2 cellular contexts compared by ENCODE assay signal in the genomic region with DNA sequence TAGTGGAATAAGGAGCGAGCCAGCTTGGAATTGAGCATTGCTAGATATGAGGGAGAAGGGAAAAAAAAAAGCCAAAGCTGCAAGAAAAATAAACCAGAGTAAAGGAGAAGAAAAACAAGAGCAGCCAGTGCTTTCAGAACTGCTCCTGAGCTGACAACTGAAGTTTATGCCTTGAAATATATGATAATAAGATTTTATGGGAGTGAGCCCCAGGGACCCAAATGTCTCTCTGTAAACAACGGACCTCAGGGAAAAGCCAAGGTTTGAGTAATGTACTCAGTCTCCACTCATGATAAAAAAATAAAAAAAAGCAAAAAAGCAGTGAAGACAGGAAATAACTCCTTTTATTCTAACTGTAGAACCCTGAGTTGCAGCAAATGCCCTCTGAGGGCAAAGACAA.
TF ChIP-seq lines count a peak whose summit lies in the region.

No MANE protein-coding gene starts in this region.

TF ChIP-seq in A549, 52 proteins besides CTCF, POLR2A, EP300 and RAD21 (continued from another document):
- TF ChIP-seq, protein P1, sequence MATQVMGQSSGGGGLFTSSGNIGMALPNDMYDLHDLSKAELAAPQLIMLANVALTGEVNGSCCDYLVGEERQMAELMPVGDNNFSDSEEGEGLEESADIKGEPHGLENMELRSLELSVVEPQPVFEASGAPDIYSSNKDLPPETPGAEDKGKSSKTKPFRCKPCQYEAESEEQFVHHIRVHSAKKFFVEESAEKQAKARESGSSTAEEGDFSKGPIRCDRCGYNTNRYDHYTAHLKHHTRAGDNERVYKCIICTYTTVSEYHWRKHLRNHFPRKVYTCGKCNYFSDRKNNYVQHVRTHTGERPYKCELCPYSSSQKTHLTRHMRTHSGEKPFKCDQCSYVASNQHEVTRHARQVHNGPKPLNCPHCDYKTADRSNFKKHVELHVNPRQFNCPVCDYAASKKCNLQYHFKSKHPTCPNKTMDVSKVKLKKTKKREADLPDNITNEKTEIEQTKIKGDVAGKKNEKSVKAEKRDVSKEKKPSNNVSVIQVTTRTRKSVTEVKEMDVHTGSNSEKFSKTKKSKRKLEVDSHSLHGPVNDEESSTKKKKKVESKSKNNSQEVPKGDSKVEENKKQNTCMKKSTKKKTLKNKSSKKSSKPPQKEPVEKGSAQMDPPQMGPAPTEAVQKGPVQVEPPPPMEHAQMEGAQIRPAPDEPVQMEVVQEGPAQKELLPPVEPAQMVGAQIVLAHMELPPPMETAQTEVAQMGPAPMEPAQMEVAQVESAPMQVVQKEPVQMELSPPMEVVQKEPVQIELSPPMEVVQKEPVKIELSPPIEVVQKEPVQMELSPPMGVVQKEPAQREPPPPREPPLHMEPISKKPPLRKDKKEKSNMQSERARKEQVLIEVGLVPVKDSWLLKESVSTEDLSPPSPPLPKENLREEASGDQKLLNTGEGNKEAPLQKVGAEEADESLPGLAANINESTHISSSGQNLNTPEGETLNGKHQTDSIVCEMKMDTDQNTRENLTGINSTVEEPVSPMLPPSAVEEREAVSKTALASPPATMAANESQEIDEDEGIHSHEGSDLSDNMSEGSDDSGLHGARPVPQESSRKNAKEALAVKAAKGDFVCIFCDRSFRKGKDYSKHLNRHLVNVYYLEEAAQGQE (IDR thresholded peaks at IDR 0.05) = no peak
- no peak for TF ChIP-seq ELK1 (IDR thresholded peaks at IDR 0.05; ENCODE audit: low read depth, low read length)
- no peak for TF ChIP-seq HOXB13 (CRISPR knock-in tag; IDR thresholded peaks at IDR 0.05; ENCODE audit: low read depth)
- TF ChIP-seq ZC3H11A (IDR thresholded peaks at IDR 0.05) = no peak
- no peak for TF ChIP-seq POLR2AphosphoS2 (conservative IDR thresholded peaks at IDR 0.05; ENCODE audit: low read length)
- no peak for TF ChIP-seq HEYL (CRISPR knock-in tag; IDR thresholded peaks at IDR 0.05)
- TF ChIP-seq, protein P2, sequence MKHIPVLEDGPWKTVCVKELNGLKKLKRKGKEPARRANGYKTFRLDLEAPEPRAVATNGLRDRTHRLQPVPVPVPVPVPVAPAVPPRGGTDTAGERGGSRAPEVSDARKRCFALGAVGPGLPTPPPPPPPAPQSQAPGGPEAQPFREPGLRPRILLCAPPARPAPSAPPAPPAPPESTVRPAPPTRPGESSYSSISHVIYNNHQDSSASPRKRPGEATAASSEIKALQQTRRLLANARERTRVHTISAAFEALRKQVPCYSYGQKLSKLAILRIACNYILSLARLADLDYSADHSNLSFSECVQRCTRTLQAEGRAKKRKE (CRISPR knock-in tag; IDR thresholded peaks at IDR 0.05; ENCODE audit: low read depth) = no peak
- TF ChIP-seq SMC3 (IDR thresholded peaks at IDR 0.05) = no peak
- no peak for TF ChIP-seq TFCP2L1 (CRISPR knock-in tag; IDR thresholded peaks at IDR 0.05)
- TF ChIP-seq KDM5A (IDR thresholded peaks at IDR 0.05) = no peak
- TF ChIP-seq, protein P3, sequence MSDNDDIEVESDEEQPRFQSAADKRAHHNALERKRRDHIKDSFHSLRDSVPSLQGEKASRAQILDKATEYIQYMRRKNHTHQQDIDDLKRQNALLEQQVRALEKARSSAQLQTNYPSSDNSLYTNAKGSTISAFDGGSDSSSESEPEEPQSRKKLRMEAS (IDR thresholded peaks at IDR 0.05) = no peak
- no peak for TF ChIP-seq MAZ (IDR thresholded peaks at IDR 0.05; ENCODE audit: borderline replicate concordance, low read depth, low read length)
- TF ChIP-seq KDM1A (IDR thresholded peaks at IDR 0.05; ENCODE audit: low read depth) = no peak
- no peak for TF ChIP-seq ZFP36 (IDR thresholded peaks at IDR 0.05; ENCODE audit: borderline replicate concordance, partially characterized antibody)
- no peak for TF ChIP-seq NPAS2 (CRISPR knock-in tag; IDR thresholded peaks at IDR 0.05; ENCODE audit: borderline replicate concordance)
- TF ChIP-seq JUNB (IDR thresholded peaks at IDR 0.05) = no peak
TF ChIP-seq in A549: peak in this region for 0.

TF ChIP-seq in HEK293, 187 proteins besides CTCF, POLR2A, EP300 and RAD21 (continued from another document and continues in another):
- TF ChIP-seq, protein P4, sequence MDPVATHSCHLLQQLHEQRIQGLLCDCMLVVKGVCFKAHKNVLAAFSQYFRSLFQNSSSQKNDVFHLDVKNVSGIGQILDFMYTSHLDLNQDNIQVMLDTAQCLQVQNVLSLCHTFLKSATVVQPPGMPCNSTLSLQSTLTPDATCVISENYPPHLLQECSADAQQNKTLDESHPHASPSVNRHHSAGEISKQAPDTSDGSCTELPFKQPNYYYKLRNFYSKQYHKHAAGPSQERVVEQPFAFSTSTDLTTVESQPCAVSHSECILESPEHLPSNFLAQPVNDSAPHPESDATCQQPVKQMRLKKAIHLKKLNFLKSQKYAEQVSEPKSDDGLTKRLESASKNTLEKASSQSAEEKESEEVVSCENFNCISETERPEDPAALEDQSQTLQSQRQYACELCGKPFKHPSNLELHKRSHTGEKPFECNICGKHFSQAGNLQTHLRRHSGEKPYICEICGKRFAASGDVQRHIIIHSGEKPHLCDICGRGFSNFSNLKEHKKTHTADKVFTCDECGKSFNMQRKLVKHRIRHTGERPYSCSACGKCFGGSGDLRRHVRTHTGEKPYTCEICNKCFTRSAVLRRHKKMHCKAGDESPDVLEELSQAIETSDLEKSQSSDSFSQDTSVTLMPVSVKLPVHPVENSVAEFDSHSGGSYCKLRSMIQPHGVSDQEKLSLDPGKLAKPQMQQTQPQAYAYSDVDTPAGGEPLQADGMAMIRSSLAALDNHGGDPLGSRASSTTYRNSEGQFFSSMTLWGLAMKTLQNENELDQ (tag by site-specific recombination; IDR thresholded peaks at IDR 0.05; ENCODE audit: low read depth) = no peak
- TF ChIP-seq PRDM1 (tag by site-specific recombination; IDR thresholded peaks at IDR 0.05) (no peak), ZNF561 (tag by site-specific recombination; IDR thresholded peaks at IDR 0.05; ENCODE audit: borderline replicate concordance) (peak; percentile 18; the same call in 1 of the 2 replicates), ZNF302 (tag by site-specific recombination; IDR thresholded peaks at IDR 0.05; ENCODE audit: low read depth) (no peak), ZNF112 (tag by site-specific recombination; IDR thresholded peaks at IDR 0.05) (no peak), ZEB2 (tag by site-specific recombination; IDR thresholded peaks at IDR 0.05) (no peak), ZNF169 (tag by site-specific recombination; IDR thresholded peaks at IDR 0.05) (no peak), ZNF335 (tag by site-specific recombination; conservative IDR thresholded peaks at IDR 0.05) (no peak), ZNF658 (tag by site-specific recombination; IDR thresholded peaks at IDR 0.05) (no peak), ZNF621 (tag by site-specific recombination; IDR thresholded peaks at IDR 0.05) (no peak), ZNF629 (tag by site-specific recombination; IDR thresholded peaks at IDR 0.05) (no peak), ZBTB20 (tag by site-specific recombination; IDR thresholded peaks at IDR 0.05) (no peak), GLI2 (tag by site-specific recombination; IDR thresholded peaks at IDR 0.05; ENCODE audit: borderline replicate concordance, low read depth) (0 out of 2 replicates have a peak, but pooled peaks have one; percentile 3), ZNF677 (tag by site-specific recombination; IDR thresholded peaks at IDR 0.05) (no peak), ZNF24 (tag by site-specific recombination; IDR thresholded peaks at IDR 0.05) (no peak), ZNF10 (tag by site-specific recombination; IDR thresholded peaks at IDR 0.05) (no peak), ZNF239 (tag by site-specific recombination; IDR thresholded peaks at IDR 0.05) (no peak), KLF10 (tag by site-specific recombination; IDR thresholded peaks at IDR 0.05) (no peak)
- TF ChIP-seq, protein P5, sequence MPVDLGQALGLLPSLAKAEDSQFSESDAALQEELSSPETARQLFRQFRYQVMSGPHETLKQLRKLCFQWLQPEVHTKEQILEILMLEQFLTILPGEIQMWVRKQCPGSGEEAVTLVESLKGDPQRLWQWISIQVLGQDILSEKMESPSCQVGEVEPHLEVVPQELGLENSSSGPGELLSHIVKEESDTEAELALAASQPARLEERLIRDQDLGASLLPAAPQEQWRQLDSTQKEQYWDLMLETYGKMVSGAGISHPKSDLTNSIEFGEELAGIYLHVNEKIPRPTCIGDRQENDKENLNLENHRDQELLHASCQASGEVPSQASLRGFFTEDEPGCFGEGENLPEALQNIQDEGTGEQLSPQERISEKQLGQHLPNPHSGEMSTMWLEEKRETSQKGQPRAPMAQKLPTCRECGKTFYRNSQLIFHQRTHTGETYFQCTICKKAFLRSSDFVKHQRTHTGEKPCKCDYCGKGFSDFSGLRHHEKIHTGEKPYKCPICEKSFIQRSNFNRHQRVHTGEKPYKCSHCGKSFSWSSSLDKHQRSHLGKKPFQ (tag by site-specific recombination; IDR thresholded peaks at IDR 0.05) = peak; percentile 18; the same call in 1 of the 2 replicates
- TF ChIP-seq, protein P6, sequence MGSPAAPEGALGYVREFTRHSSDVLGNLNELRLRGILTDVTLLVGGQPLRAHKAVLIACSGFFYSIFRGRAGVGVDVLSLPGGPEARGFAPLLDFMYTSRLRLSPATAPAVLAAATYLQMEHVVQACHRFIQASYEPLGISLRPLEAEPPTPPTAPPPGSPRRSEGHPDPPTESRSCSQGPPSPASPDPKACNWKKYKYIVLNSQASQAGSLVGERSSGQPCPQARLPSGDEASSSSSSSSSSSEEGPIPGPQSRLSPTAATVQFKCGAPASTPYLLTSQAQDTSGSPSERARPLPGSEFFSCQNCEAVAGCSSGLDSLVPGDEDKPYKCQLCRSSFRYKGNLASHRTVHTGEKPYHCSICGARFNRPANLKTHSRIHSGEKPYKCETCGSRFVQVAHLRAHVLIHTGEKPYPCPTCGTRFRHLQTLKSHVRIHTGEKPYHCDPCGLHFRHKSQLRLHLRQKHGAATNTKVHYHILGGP (tag by site-specific recombination; IDR thresholded peaks at IDR 0.05) = no peak
- TF ChIP-seq, protein P7, sequence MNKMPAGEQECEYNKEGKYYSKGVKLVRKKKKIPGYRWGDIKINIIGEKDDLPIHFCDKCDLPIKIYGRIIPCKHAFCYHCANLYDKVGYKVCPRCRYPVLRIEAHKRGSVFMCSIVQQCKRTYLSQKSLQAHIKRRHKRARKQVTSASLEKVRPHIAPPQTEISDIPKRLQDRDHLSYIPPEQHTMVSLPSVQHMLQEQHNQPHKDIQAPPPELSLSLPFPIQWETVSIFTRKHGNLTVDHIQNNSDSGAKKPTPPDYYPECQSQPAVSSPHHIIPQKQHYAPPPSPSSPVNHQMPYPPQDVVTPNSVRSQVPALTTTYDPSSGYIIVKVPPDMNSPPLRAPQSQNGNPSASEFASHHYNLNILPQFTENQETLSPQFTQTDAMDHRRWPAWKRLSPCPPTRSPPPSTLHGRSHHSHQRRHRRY (tag by site-specific recombination; IDR thresholded peaks at IDR 0.05) = no peak
- TF ChIP-seq, protein P8, sequence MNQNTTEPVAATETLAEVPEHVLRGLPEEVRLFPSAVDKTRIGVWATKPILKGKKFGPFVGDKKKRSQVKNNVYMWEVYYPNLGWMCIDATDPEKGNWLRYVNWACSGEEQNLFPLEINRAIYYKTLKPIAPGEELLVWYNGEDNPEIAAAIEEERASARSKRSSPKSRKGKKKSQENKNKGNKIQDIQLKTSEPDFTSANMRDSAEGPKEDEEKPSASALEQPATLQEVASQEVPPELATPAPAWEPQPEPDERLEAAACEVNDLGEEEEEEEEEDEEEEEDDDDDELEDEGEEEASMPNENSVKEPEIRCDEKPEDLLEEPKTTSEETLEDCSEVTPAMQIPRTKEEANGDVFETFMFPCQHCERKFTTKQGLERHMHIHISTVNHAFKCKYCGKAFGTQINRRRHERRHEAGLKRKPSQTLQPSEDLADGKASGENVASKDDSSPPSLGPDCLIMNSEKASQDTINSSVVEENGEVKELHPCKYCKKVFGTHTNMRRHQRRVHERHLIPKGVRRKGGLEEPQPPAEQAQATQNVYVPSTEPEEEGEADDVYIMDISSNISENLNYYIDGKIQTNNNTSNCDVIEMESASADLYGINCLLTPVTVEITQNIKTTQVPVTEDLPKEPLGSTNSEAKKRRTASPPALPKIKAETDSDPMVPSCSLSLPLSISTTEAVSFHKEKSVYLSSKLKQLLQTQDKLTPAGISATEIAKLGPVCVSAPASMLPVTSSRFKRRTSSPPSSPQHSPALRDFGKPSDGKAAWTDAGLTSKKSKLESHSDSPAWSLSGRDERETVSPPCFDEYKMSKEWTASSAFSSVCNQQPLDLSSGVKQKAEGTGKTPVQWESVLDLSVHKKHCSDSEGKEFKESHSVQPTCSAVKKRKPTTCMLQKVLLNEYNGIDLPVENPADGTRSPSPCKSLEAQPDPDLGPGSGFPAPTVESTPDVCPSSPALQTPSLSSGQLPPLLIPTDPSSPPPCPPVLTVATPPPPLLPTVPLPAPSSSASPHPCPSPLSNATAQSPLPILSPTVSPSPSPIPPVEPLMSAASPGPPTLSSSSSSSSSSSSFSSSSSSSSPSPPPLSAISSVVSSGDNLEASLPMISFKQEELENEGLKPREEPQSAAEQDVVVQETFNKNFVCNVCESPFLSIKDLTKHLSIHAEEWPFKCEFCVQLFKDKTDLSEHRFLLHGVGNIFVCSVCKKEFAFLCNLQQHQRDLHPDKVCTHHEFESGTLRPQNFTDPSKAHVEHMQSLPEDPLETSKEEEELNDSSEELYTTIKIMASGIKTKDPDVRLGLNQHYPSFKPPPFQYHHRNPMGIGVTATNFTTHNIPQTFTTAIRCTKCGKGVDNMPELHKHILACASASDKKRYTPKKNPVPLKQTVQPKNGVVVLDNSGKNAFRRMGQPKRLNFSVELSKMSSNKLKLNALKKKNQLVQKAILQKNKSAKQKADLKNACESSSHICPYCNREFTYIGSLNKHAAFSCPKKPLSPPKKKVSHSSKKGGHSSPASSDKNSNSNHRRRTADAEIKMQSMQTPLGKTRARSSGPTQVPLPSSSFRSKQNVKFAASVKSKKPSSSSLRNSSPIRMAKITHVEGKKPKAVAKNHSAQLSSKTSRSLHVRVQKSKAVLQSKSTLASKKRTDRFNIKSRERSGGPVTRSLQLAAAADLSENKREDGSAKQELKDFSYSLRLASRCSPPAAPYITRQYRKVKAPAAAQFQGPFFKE (tag by site-specific recombination; IDR thresholded peaks at IDR 0.05; ENCODE audit: borderline replicate concordance) = no peak
